In the genomic region with DNA sequence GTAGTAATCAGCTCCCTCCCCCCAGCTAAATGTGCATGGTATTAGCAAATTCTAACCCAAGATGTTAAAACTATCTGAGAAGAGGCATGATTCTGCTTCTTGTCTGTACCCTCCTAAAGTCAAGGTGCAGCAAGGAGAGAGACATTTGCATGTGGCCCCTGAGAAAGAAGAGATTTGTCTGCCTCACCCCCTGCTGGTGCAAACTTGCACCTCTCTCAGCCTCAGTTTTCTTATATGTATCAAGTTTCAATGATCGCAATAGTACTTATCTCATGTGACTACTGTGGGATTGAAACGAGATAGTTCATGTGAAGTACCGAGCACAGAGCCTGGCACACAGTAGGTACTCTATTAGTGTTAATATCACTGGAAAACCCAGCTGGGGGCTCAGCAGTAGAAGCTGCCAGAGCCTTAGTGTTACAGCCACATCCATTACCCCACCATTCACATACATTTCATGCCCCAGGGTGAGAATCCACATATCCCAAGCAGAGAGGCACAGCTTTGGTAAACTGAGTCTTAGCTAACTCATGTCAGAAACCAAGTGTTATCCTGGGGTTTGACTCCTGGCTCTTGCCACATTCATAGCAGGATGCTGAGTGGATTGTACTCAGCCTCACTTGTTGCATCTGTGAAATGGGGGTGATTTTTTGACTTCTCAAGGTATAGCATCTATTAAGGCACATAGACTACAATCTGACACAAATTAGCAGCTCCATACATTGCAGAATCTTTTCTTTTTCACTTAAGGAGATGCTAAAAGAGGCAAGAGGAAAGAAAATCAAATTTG, we compare ENCODE assay signal across 8 cellular contexts. TPM values are rescaled to one million over a fixed set of nuclear protein-coding genes. Genes with fewer than 3 reads are reported as not detected.
A peak's percentile ranks its signal among the peaks of the same experiment; 100 is the strongest.
DNase-seq lines count a peak whose midpoint lies in the region; ATAC-seq and TF ChIP-seq lines count a peak whose summit lies in the region.

No MANE protein-coding gene starts in this region.

- ATAC-seq in naive B cell (ENCODE audit: low read depth in 2 of 2) (peak in 1 of 2 donors; percentile 12), GM19463 (IDR thresholded peaks at IDR 0.05; ENCODE audit: unreplicated experiment) (no peak)
- ATAC-seq in activated CD4-positive, CD25-positive, alpha-beta regulatory T cell treated with anti-CD3 and anti-CD28 coated beads, Interleukin-2, amount 50 U/mL, for 24 hours, result no peak

- no peaks in the 10 kb centered on the region for H3K27me3 ChIP-seq in GM06990 (replicated peaks; ENCODE audit: control insufficient read depth, insufficient read depth, low read length)

- H3K4me1 Mint-ChIP-seq in activated T-helper 2 cell treated with anti-CD3 and anti-CD28 coated beads, Interferon-gamma antibody, Interleukin-2, Interleukin-4, amounts not matched to agents 10 μg/mL and 5 μg/mL and 100 μg/mL, durations not matched to agents 14 hours and 24 hours and 36 hours (ENCODE audit: low read depth), result peaks cover 98% of the 10 kb centered on the region
- H3K4me1 Mint-ChIP-seq in naive B cell, result peaks cover 82 to 98% (median 95%) of the 10 kb centered on the region in 3 donors

- H3K4me3 ChIP-seq in GM06990 (replicated peaks; ENCODE audit: low read depth, low read length) (no peak overlapping the region), HEK293 (ENCODE audit: low read depth, low read length) (no peak overlapping the region)

- peak overlapping the region; percentile 22 for H3K4me3 Mint-ChIP-seq in activated T-helper 2 cell treated with anti-CD3 and anti-CD28 coated beads, Interferon-gamma antibody, Interleukin-2, Interleukin-4, amounts not matched to agents 10 μg/mL and 5 μg/mL and 100 μg/mL, durations not matched to agents 14 hours and 24 hours and 36 hours (ENCODE audit: low read depth)
- H3K4me3 Mint-ChIP-seq in naive B cell, result peak overlapping the region; percentile 38 to 87 (median 72)

- DNase-seq in GM06990 (ENCODE audit: extremely low read depth, insufficient read length) (no peak), naive B cell (no peak), HuH-7 (ENCODE audit: low spot score) (no peak), D341Med (ENCODE audit: low spot score) (no peak)
- DNase-seq in activated T-helper 2 cell treated with anti-CD3 and anti-CD28 coated beads, Interferon-gamma antibody, Interleukin-2, Interleukin-4, amounts not matched to agents 10 μg/mL and 5 μg/mL and 100 μg/mL, durations not matched to agents 14 hours and 24 hours and 36 hours (ENCODE audit: low spot score), result peak; percentile 28

- H3K9me3 ChIP-seq in HEK293 (ENCODE audit: control insufficient read depth, insufficient read depth, low read depth, low read length), result no peaks in the 10 kb centered on the region

- peak overlapping the region; percentile 50 for H3K27ac Mint-ChIP-seq in activated T-helper 2 cell treated with anti-CD3 and anti-CD28 coated beads, Interferon-gamma antibody, Interleukin-2, Interleukin-4, amounts not matched to agents 10 μg/mL and 5 μg/mL and 100 μg/mL, durations not matched to agents 14 hours and 24 hours and 36 hours
- H3K27ac Mint-ChIP-seq in naive B cell, result peak overlapping the region; percentile 94 to 100 (median 98)

- peaks cover 72% of the 10 kb centered on the region for H3K36me3 Mint-ChIP-seq in activated T-helper 2 cell treated with anti-CD3 and anti-CD28 coated beads, Interferon-gamma antibody, Interleukin-2, Interleukin-4, amounts not matched to agents 10 μg/mL and 5 μg/mL and 100 μg/mL, durations not matched to agents 14 hours and 24 hours and 36 hours (ENCODE audit: low read depth)
- H3K36me3 Mint-ChIP-seq in naive B cell, result peaks cover 0 to 10% of the 10 kb centered on the region in 2 donors

- H3K36me3 ChIP-seq in GM06990 (ENCODE audit: control insufficient read depth, insufficient read depth, low read length) (peaks cover 4% of the 10 kb centered on the region), HEK293 (ENCODE audit: control insufficient read depth in 2 of 2, insufficient read depth in 1 of 2, low read length in 2 of 2) (no peaks in the 10 kb centered on the region)

- CTCF ChIA-PET in HEK293 (lab: Yijun Ruan, JAX), result interaction anchor here (0.6 to 1.9 kb wide), 5 partner anchors 11 to 499 kb away, joined by 3 to 5 read pairs (median 4); no protein-coding TSS in a partner anchor

- H3K27ac ChIP-seq in HEK293 (ENCODE audit: extremely low read depth, low read depth, low read length), result no peak overlapping the region

- H3K27me3 Mint-ChIP-seq in activated T-helper 2 cell treated with anti-CD3 and anti-CD28 coated beads, Interferon-gamma antibody, Interleukin-2, Interleukin-4, amounts not matched to agents 10 μg/mL and 5 μg/mL and 100 μg/mL, durations not matched to agents 14 hours and 24 hours and 36 hours (ENCODE audit: low read depth), result no peaks in the 10 kb centered on the region
- no peaks in the 10 kb centered on the region for H3K27me3 Mint-ChIP-seq in naive B cell

- POLR2A ChIA-PET in HEK293 (lab: Yijun Ruan, JAX), result no interaction called here

- H3K9me3 Mint-ChIP-seq in activated T-helper 2 cell treated with anti-CD3 and anti-CD28 coated beads, Interferon-gamma antibody, Interleukin-2, Interleukin-4, amounts not matched to agents 10 μg/mL and 5 μg/mL and 100 μg/mL, durations not matched to agents 14 hours and 24 hours and 36 hours, result no peaks in the 10 kb centered on the region
- no peaks in the 10 kb centered on the region for H3K9me3 Mint-ChIP-seq in naive B cell

- peak; percentile 69 for TF ChIP-seq CTCF in GM06990 (IDR thresholded peaks at IDR 0.05; ENCODE audit: insufficient read depth, low read length, poor library complexity, severe bottlenecking)
- TF ChIP-seq CTCF in HEK293 (tag by site-specific recombination; IDR thresholded peaks at IDR 0.05), result no peak

- no peaks in the 10 kb centered on the region for H3K4me1 ChIP-seq in HEK293 (ENCODE audit: control insufficient read depth, insufficient read depth, low read length)

- intact Hi-C loops in activated T-helper 2 cell treated with anti-CD3 and anti-CD28 coated beads, Interferon-gamma antibody, Interleukin-2, Interleukin-4, amounts not matched to agents 10 μg/mL and 5 μg/mL and 100 μg/mL, durations not matched to agents 14 hours and 24 hours and 36 hours (cut with micrococcal nuclease), result loop anchor here (5.0 kb wide), 1 partner anchor 167 kb away; no protein-coding TSS in a partner anchor

TF ChIP-seq in HEK293, 187 proteins besides CTCF, POLR2A, EP300 and RAD21:
- TF ChIP-seq SCRT2 (tag by site-specific recombination; IDR thresholded peaks at IDR 0.05), result peak; percentile 51; the same call in 1 of the 2 replicates
- no peak for TF ChIP-seq ZNF426 (tag by site-specific recombination; IDR thresholded peaks at IDR 0.05)
- TF ChIP-seq ZNF580 (tag by site-specific recombination; IDR thresholded peaks at IDR 0.05), result 0 out of 2 replicates have a peak, but pooled peaks have one; percentile 20
TF ChIP-seq in HEK293: peak in this region for 2.

RNA-seq across cellular contexts. Expression of gene CD44, which starts 24.9 kb away (rescaled TPM):
- 232 and 249 TPM in 2 replicates for total RNA-seq in activated T-helper 2 cell treated with anti-CD3 and anti-CD28 coated beads, Interferon-gamma antibody, Interleukin-2, Interleukin-4, amounts not matched to agents 10 μg/mL and 5 μg/mL and 100 μg/mL, durations not matched to agents 14 hours and 24 hours and 36 hours
- 100 to 1,000 TPM; 156 to 277 (median 187) TPM for polyA plus RNA-seq in naive B cell (ENCODE audit: low read depth in 6 of 6)
